28 cellular contexts compared by ENCODE assay signal in the genomic region with DNA sequence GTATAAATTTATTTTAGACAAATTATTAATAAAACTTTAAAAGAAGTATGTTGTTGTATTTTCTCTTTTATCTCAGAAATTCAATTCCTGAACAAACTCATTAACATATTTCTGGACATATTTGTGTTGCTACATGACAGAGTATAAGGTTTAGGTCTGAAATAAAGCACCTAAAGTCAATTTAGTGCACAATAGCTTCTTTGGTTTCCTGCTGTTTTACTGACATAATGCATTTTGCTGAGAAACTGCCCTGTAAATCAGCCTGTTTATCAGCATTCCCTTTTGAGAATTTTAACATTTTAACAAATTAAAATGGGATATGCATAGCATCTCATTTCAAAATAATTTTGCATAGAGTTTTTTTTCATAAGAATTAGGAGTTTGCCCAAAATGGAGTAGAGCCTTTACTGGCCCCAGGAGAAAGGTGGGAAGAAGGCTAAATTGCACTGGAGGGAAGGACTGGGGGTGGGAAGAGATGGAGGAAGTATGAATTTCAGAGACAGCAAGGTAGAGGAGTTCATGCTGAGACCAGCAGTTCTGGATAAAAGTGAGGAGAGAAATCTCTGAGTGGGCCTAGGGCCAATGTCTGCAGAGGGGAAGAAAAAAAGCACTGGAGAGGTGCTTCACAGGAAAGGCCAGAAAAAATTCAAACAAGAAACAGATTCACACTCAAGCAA.
"Had no signal": no experiment of that assay in that cellular context is flagged by ENCODE, and none has a peak within 500 bp of the region (broad histone marks: within the 10 kb centered on the region; RNA-seq: fewer than 3 reads in every experiment).

No MANE protein-coding gene starts in this region.

- H3K27ac ChIP-seq: ascending aorta, body of pancreas, Peyer's patch, SJSA1 had no signal

- H3K27ac Mint-ChIP-seq: activated B cell treated with CpG ODN at 0.5 μM for 24 hours; activated CD4-positive, alpha-beta memory T cell treated with anti-CD3 and anti-CD28 coated beads for 36 hours; activated CD4-positive, alpha-beta T cell treated with anti-CD3 and anti-CD28 coated beads, Interleukin-2, amount 10 ng/mL, durations not matched to agents 24 days and 14 days; activated naive CD4-positive, alpha-beta T cell treated with anti-CD3 and anti-CD28 coated beads, Interleukin-2, amount 50 U/mL, for 72 hours; activated naive CD8-positive, alpha-beta T cell treated with anti-CD3 and anti-CD28 coated beads, Interleukin-2, amount 50 U/mL, for 24 hours; T-helper 17 cell had no signal

- H3K4me3 Mint-ChIP-seq: activated B cell treated with CpG ODN at 0.5 μM for 24 hours; activated CD4-positive, alpha-beta memory T cell treated with anti-CD3 and anti-CD28 coated beads for 36 hours; activated CD4-positive, alpha-beta T cell treated with anti-CD3 and anti-CD28 coated beads, Interleukin-2, amount 10 ng/mL, durations not matched to agents 24 days and 14 days; activated naive CD8-positive, alpha-beta T cell treated with anti-CD3 and anti-CD28 coated beads, Interleukin-2, amount 50 U/mL, for 24 hours; activated T-cell treated with anti-CD3 and anti-CD28 coated beads, Interleukin-2, amount 50 U/mL, for 4 hours; central memory CD8-positive, alpha-beta T cell; T-helper 17 cell had no signal

- H3K9me3 Mint-ChIP-seq: activated B cell treated with CpG ODN at 0.5 μM for 24 hours; activated CD4-positive, alpha-beta memory T cell treated with anti-CD3 and anti-CD28 coated beads for 36 hours; activated CD4-positive, alpha-beta T cell treated with anti-CD3 and anti-CD28 coated beads, Interleukin-2, amount 10 ng/mL, durations not matched to agents 24 days and 14 days; activated naive CD4-positive, alpha-beta T cell treated with anti-CD3 and anti-CD28 coated beads, Interleukin-2, amount 50 U/mL, for 72 hours; activated naive CD8-positive, alpha-beta T cell treated with anti-CD3 and anti-CD28 coated beads, Interleukin-2, amount 50 U/mL, for 24 hours; activated T-cell treated with anti-CD3 and anti-CD28 coated beads, Interleukin-2, amount 50 U/mL, for 4 hours had no signal

- H3K27me3 Mint-ChIP-seq: activated B cell treated with CpG ODN at 0.5 μM for 24 hours; activated CD4-positive, alpha-beta memory T cell treated with anti-CD3 and anti-CD28 coated beads for 36 hours; activated CD4-positive, alpha-beta T cell treated with anti-CD3 and anti-CD28 coated beads, Interleukin-2, amount 10 ng/mL, durations not matched to agents 24 days and 14 days; central memory CD8-positive, alpha-beta T cell; T-helper 17 cell had no signal

- DNase-seq: activated B cell treated with CpG ODN at 0.5 μM for 24 hours; activated CD4-positive, alpha-beta memory T cell treated with anti-CD3 and anti-CD28 coated beads for 36 hours; activated CD4-positive, alpha-beta T cell treated with anti-CD3 and anti-CD28 coated beads for 1 hour; activated CD4-positive, alpha-beta T cell treated with anti-CD3 and anti-CD28 coated beads, Interleukin-2, amount 10 ng/mL, durations not matched to agents 24 days and 14 days; activated CD8-positive, alpha-beta memory T cell treated with anti-CD3 and anti-CD28 coated beads for 24 hours; activated effector memory CD4-positive, alpha-beta T cell treated with anti-CD3 and anti-CD28 coated beads, Interleukin-2, amount 50 U/mL, for 16 hours; activated naive CD4-positive, alpha-beta T cell treated with Interleukin-2 at 50 U/mL for 16 hours; activated naive CD8-positive, alpha-beta T cell treated with anti-CD3 and anti-CD28 coated beads, Interleukin-2, amount 50 U/mL, for 24 hours; activated T-cell treated with anti-CD3 and anti-CD28 coated beads, Interleukin-2, amount 50 U/mL, for 4 hours; amniotic stem cell; body of pancreas; Kasumi-1; NCI-H1048; NCI-H1417; NCI-H2029; NCI-H345; NCI-H510A; NCI-H526 treated with DMSO at 0.1 percent for 48 hours; NK-92 treated with Interleukin-12 subunit alpha and Interleukin-12 subunit beta, amount 100 ng/mL, for 24 hours; Peyer's patch; SHP77; T-helper 17 cell; T-helper 9 cell had no signal

- H3K36me3 ChIP-seq: ascending aorta, Peyer's patch, SJSA1 had no signal

- H3K27me3 ChIP-seq: ascending aorta, body of pancreas, Peyer's patch, SJSA1 had no signal

- H3K9me3 ChIP-seq: ascending aorta, body of pancreas, Peyer's patch, SJSA1 had no signal

- H3K36me3 Mint-ChIP-seq: activated CD4-positive, alpha-beta memory T cell treated with anti-CD3 and anti-CD28 coated beads for 36 hours; activated naive CD4-positive, alpha-beta T cell treated with anti-CD3 and anti-CD28 coated beads, Interleukin-2, amount 50 U/mL, for 72 hours had no signal

- H3K4me1 ChIP-seq: ascending aorta, body of pancreas, Peyer's patch, SJSA1 had no signal

- ATAC-seq: activated naive CD4-positive, alpha-beta T cell treated with anti-CD3 and anti-CD28 coated beads, Interleukin-2, amount 50 U/mL, for 72 hours; activated naive CD8-positive, alpha-beta T cell treated with anti-CD3 and anti-CD28 coated beads, Interleukin-2, amount 50 U/mL, for 24 hours; activated T-cell treated with anti-CD3 and anti-CD28 coated beads, Interleukin-2, amount 50 U/mL, for 4 hours; body of pancreas; SK-N-SH treated with all-trans-retinoic acid at 6 μM for 48 hours; T-helper 17 cell had no signal

- H3K4me3 ChIP-seq: ascending aorta, body of pancreas, Peyer's patch, SJSA1 had no signal

- H3K4me1 Mint-ChIP-seq: activated B cell treated with CpG ODN at 0.5 μM for 24 hours; activated CD4-positive, alpha-beta T cell treated with anti-CD3 and anti-CD28 coated beads, Interleukin-2, amount 10 ng/mL, durations not matched to agents 24 days and 14 days; activated naive CD8-positive, alpha-beta T cell treated with anti-CD3 and anti-CD28 coated beads, Interleukin-2, amount 50 U/mL, for 24 hours; central memory CD8-positive, alpha-beta T cell; T-helper 17 cell had no signal
